ENCODE assay signal across 1 cellular context in genomic region chr21:46040707-46041106, GRCh38.
TF ChIP-seq lines count a peak whose summit lies in the region.

No MANE protein-coding gene starts in this region.

TF ChIP-seq in H1, 55 proteins besides CTCF, POLR2A, EP300 and RAD21:
- no peak for TF ChIP-seq NANOG (IDR thresholded peaks at IDR 0.05; ENCODE audit: insufficient read depth, low read depth, low read length, poor library complexity, severe bottlenecking)
- TF ChIP-seq CEBPB (IDR thresholded peaks at IDR 0.05; ENCODE audit: low read depth, low read length) = no peak
- no peak for TF ChIP-seq SP1 (IDR thresholded peaks at IDR 0.05; ENCODE audit: low read depth, low read length)
- no peak for TF ChIP-seq SAP30 (IDR thresholded peaks at IDR 0.05; ENCODE audit: insufficient read depth, insufficient replicate concordance, low read length)
- no peak for TF ChIP-seq YY1 (IDR thresholded peaks at IDR 0.05; ENCODE audit: low read depth, low read length)
- no peak for TF ChIP-seq ATF2 (IDR thresholded peaks at IDR 0.05; ENCODE audit: low read length)
- no peak for TF ChIP-seq BRCA1 (IDR thresholded peaks at IDR 0.05; ENCODE audit: low read depth, low read length)
- no peak for TF ChIP-seq EGR1 (IDR thresholded peaks at IDR 0.05; ENCODE audit: borderline replicate concordance, low read depth, low read length)
- no peak for TF ChIP-seq SIRT6 (IDR thresholded peaks at IDR 0.05; ENCODE audit: low read length)
- TF ChIP-seq KDM4A (IDR thresholded peaks at IDR 0.05; ENCODE audit: low read depth, low read length, severe bottlenecking) = no peak
- no peak for TF ChIP-seq JUND (IDR thresholded peaks at IDR 0.05; ENCODE audit: low read length)
- no peak for TF ChIP-seq BCL11A (IDR thresholded peaks at IDR 0.05; ENCODE audit: low read depth in 2 of 2, low read length in 2 of 2)
- TF ChIP-seq NRF1 (IDR thresholded peaks at IDR 0.05; ENCODE audit: low read depth, low read length) = no peak
- TF ChIP-seq TBP (IDR thresholded peaks at IDR 0.05; ENCODE audit: low read depth, low read length) = no peak
- TF ChIP-seq FOSL1 (IDR thresholded peaks at IDR 0.05; ENCODE audit: insufficient read depth, low read depth, low read length) = no peak
- no peak for TF ChIP-seq TEAD4 (IDR thresholded peaks at IDR 0.05; ENCODE audit: low read depth, low read length)
- no peak for TF ChIP-seq RNF2 (IDR thresholded peaks at IDR 0.05; ENCODE audit: borderline replicate concordance, low read depth, low read length, missing control alignments, poor library complexity, severe bottlenecking)
- no peak for TF ChIP-seq SIN3A (conservative IDR thresholded peaks at IDR 0.05 in 1 of 2, IDR thresholded peaks at IDR 0.05 in 1 of 2; ENCODE audit: low read depth in 1 of 2, low read length in 2 of 2)
- no peak for TF ChIP-seq TCF12 (IDR thresholded peaks at IDR 0.05; ENCODE audit: low read depth, low read length)
